16 cellular contexts compared by ENCODE assay signal in the genomic region with DNA sequence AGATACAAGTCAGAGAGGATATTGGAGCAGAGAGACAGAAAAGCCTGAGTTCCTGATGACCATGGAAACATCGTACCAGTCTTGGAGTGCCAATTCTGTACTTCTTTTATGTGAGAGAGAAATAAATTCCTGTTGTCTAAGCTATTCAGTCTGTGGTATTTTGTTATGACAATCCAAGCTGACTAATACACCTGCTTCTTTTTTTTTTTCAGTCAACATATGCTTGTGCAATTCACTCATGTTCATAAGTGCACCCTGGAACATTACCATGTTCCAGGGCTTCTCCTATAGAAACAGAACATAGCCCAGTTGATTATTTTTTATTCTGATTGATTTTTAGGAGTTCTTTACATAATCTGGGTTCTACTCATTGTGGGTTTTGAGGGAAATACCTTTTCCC. TPM values are rescaled to one million over a fixed set of nuclear protein-coding genes. Genes with fewer than 3 reads are reported as not detected.
DNase-seq lines count a peak whose midpoint lies in the region; ATAC-seq, FAIRE-seq and TF ChIP-seq lines count a peak whose summit lies in the region.
"Had no signal": no experiment of that assay in that cellular context is flagged by ENCODE, and none has a peak within 500 bp of the region (broad histone marks: within the 10 kb centered on the region; RNA-seq: fewer than 3 reads in every experiment).

No MANE protein-coding gene starts in this region.

- ATAC-seq in psoas muscle (no peak), HG03520 (IDR thresholded peaks at IDR 0.05; ENCODE audit: unreplicated experiment) (no peak)

- H3K36me3 ChIP-seq in psoas muscle (ENCODE audit: insufficient read depth in 1 of 2, low read depth in 1 of 2) (no peaks in the 10 kb centered on the region), A673 (ENCODE audit: insufficient read depth, low read length, poor library complexity, severe bottlenecking) (no peaks in the 10 kb centered on the region)

- intact Hi-C loops in psoas muscle (cut with DNase I) (loop anchor here in 1 of 2 donors (10.0 kb wide), 2 partner anchors 201 to 291 kb away; partner anchors contain the start of gene ARL1), A673 (cut with micrococcal nuclease; ENCODE audit: unreplicated experiment) (loop anchor here (2.0 kb wide), 1 partner anchor 63 kb away; no protein-coding TSS in a partner anchor)

- no peak for TF ChIP-seq POLR2A in H54 (IDR thresholded peaks at IDR 0.05; ENCODE audit: low read depth, low read length)

- peaks cover 5% of the 10 kb centered on the region for H3K9me3 ChIP-seq in psoas muscle
- no peaks in the 10 kb centered on the region for H3K9me3 ChIP-seq in A673 (ENCODE audit: low read depth, low read length, poor library complexity, severe bottlenecking)

- H3K4me3 ChIP-seq in epithelial cell of esophagus (ENCODE audit: low read length) = no peak overlapping the region
- peak overlapping the region; percentile 96 for H3K4me3 ChIP-seq in psoas muscle
- H3K4me3 ChIP-seq in A673 (ENCODE audit: low read depth, low read length, poor library complexity, severe bottlenecking) = no peak overlapping the region

- FAIRE-seq in H54 (lab: Jason Lieb, UNC) = no peak

- CTCF ChIA-PET in A673 (lab: Charles Lee) = no interaction called here

- 52 to 78% (median 76%) methylated on average over 1 of the region's 1 CpG for WGBS in psoas muscle, 3 donors

- H3K27ac ChIP-seq in psoas muscle = peak overlapping the region; percentile 97
- no peak overlapping the region for H3K27ac ChIP-seq in A673 (ENCODE audit: low read depth, low read length, poor library complexity, severe bottlenecking)

- no TSS peak for BruUV-seq in A673 (replicated peaks; lab: Mats Ljungman, UMichigan)

- peaks cover 28% of the 10 kb centered on the region for H3K4me1 ChIP-seq in psoas muscle
- no peaks in the 10 kb centered on the region for H3K4me1 ChIP-seq in A673 (ENCODE audit: insufficient read depth, low read length, poor library complexity, severe bottlenecking)

- no peaks in the 10 kb centered on the region for H3K27me3 ChIP-seq in psoas muscle (ENCODE audit: insufficient read depth in 3 of 3, low read length in 2 of 3)
- no peaks in the 10 kb centered on the region for H3K27me3 ChIP-seq in A673 (replicated peaks; ENCODE audit: insufficient read depth, low read depth, low read length, poor library complexity)

- peak; percentile 54 for DNase-seq in HCEC 1CT
- DNase-seq in RKO (ENCODE audit: low spot score) = peak; percentile 11
- DNase-seq in epithelial cell of esophagus (ENCODE audit: low read depth) = peak; percentile 75
- no peak for DNase-seq in psoas muscle
- no peak for DNase-seq in H54 (ENCODE audit: insufficient read length, low spot score)
- no peak for DNase-seq in NCI-H2227 (lab: John Stamatoyannopoulos, UW; ENCODE audit: unreplicated experiment)
- no peak for DNase-seq in A673 (ENCODE audit: low spot score)
- DNase-seq: activated CD4-positive, alpha-beta memory T cell treated with anti-CD3 and anti-CD28 coated beads, Interleukin-2, amount 10 ng/mL, durations not matched to agents 7 days and 5 days; activated naive CD4-positive, alpha-beta T cell; NCI-H1417; NCI-H524 treated with DMSO at 0.1 percent for 48 hours; retina had no signal

- no peak for TF ChIP-seq CTCF in epithelial cell of esophagus (IDR thresholded peaks at IDR 0.05; ENCODE audit: insufficient read depth, low read depth, low read length, missing control alignments)
- no peak for TF ChIP-seq CTCF in psoas muscle (IDR thresholded peaks at IDR 0.05)
- no peak for TF ChIP-seq CTCF in A673 (conservative IDR thresholded peaks at IDR 0.05; ENCODE audit: low read depth, low read length)

- POLR2A ChIA-PET in A673 (lab: Charles Lee; ENCODE audit: low non-redundant PET) = no interaction called here

RNA-seq across cellular contexts. Expression of gene CHPT1, which starts 1.7 kb away (rescaled TPM):
- total RNA-seq in psoas muscle = 10 to 100 TPM; 17.9 to 31.3 (median 20.7) TPM
- polyA plus RNA-seq in psoas muscle = 10 to 100 TPM; 20.7 to 38.9 (median 29.8) TPM
- 30.2 and 31.6 TPM in 2 replicates for total RNA-seq in A673 (2021)

RNA-seq across cellular contexts. Expression of gene SYCP3, which starts 43.6 kb away (rescaled TPM):
- total RNA-seq in psoas muscle (under 1 TPM in 1 of 4 donors, not detected in 3; 0.28 TPM), A673 (2021) (0.19 and 0.26 TPM in 2 replicates)
- under 1 TPM in 2 of 3 donors, not detected in 1; 0.04 to 0.23 TPM for polyA plus RNA-seq in psoas muscle
- total RNA-seq: G401, H4, HT-29 had no signal

Comparison
In these comparisons a context has a peak if more than half of its experiments do, and no peak if none do; other contexts are left out.
1. DNase-seq: peak in HCEC 1CT (single experiment), RKO (single experiment) and epithelial cell of esophagus (single experiment); none in psoas muscle (0 of 2), H54 (single experiment), NCI-H2227 (single experiment) and A673 (single experiment).